Comparison of ENCODE assay signal across 3 cellular contexts in the genomic region with DNA sequence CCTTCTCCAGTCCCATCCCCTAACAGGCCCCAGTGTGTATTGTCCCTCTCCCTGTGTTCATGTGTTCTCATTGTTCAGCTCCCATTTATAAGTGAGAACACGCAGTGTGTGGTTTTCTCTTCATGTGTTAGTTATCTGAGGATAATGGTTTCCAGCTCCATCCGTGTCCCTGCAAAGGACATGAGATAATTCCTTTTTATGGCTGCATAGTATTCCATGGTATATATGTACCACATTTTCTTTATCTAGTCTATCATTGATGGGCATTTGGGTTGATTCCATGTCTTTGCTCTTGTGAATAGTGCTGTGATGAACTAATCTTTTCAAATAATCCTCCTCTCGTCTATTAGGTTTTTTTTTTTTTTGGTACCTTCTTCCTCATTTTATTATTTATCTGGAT. TPM values are rescaled to one million over a fixed set of nuclear protein-coding genes. Genes with fewer than 3 reads are reported as not detected.
"Had no signal": no experiment of that assay in that cellular context is flagged by ENCODE, and none has a peak within 500 bp of the region (broad histone marks: within the 10 kb centered on the region; RNA-seq: fewer than 3 reads in every experiment).

No MANE protein-coding gene starts in this region.

RNA-seq across cellular contexts. Expression of a gene that starts 25.9 kb away (rescaled TPM):
- total RNA-seq: activated CD4-positive, alpha-beta T cell treated with anti-CD3 and anti-CD28 coated beads for 36 hours; activated CD4-positive, alpha-beta T cell treated with anti-CD3 and anti-CD28 coated beads, Interleukin-2, amount 10 ng/mL, durations not matched to agents 24 days and 14 days; T-helper 1 cell treated with Interleukin-12 subunit alpha and Interleukin-12 subunit beta and Interleukin-4 antibody, amounts not matched to agents 30 ng/mL and 1 ng/mL, for 36 hours had no signal
